In the genomic region with DNA sequence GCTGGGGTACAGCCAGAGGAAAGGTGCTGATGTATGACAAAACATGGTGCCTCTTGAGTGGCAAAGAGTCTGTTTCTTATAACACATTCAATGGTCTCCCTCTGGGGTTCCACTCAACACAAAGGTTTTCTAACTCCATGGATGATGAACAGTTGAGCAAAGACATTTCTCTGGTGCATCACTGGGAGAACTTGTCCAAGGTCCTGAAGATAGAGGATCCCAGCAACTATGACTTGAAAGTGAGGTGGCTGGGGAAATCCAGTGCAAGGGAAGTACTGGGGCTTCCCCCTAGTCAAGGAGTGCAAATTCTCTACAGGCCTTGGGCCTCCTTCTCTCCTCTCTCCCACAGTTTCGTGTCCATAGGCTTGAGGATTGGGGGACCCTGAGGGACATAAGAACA, we compare ENCODE assay signal across 14 cellular contexts.
DNase-seq lines count a peak whose midpoint lies in the region; ATAC-seq, FAIRE-seq and TF ChIP-seq lines count a peak whose summit lies in the region.
"Had no signal": no experiment of that assay in that cellular context is flagged by ENCODE, and none has a peak within 500 bp of the region (broad histone marks: within the 10 kb centered on the region; RNA-seq: fewer than 3 reads in every experiment).

No MANE protein-coding gene starts in this region.

- no peaks in the 10 kb centered on the region for H4K20me1 ChIP-seq in GM12878 (ENCODE audit: control insufficient read depth, insufficient read depth)
- H4K20me1 ChIP-seq: BLaER1 treated with 17β-estradiol and CSF1 and Interleukin-3, amounts not matched to agents 10 nM and 100 nM had no signal

- intact Hi-C loops in GM12878 (cut with micrococcal nuclease; ENCODE audit: unreplicated experiment) (no loop called here), left ventricle myocardium superior (cut with micrococcal nuclease) (no loop called here)

- H3K36me3 ChIP-seq in GM12878 (ENCODE audit: control insufficient read depth in 2 of 2, insufficient read depth in 2 of 2, low read length in 1 of 2) (no peaks in the 10 kb centered on the region), liver (ENCODE audit: control insufficient read depth in 4 of 4, insufficient read depth in 3 of 4, low read depth in 1 of 4, low read length in 3 of 4) (no peaks in the 10 kb centered on the region)
- H3K36me3 ChIP-seq: BLaER1 treated with 17β-estradiol and CSF1 and Interleukin-3, amounts not matched to agents 10 nM and 100 nM had no signal

- TF ChIP-seq EP300 in GM12878 (IDR thresholded peaks at IDR 0.05; ENCODE audit: borderline replicate concordance in 1 of 2, control insufficient read depth in 1 of 2, low read depth in 2 of 2, low read length in 2 of 2) = no peak

- SMC1A ChIA-PET in GM12878 (lab: Charles Lee; ENCODE audit: uncharacterized antibody, unreplicated experiment) = no interaction called here

- RAD21 ChIA-PET in GM12878 (lab: Charles Lee; ENCODE audit: unreplicated experiment) = no interaction called here

- no peak for TF ChIP-seq POLR2A in GM12878 (IDR thresholded peaks at IDR 0.05; ENCODE audit: low read depth, low read length)

- FAIRE-seq in GM12878 (lab: Jason Lieb, UNC) = no peak
- FAIRE-seq: H54 had no signal

- ATAC-seq in GM12878 (no peak), left ventricle myocardium superior (no peak), HG03159 (IDR thresholded peaks at IDR 0.05; ENCODE audit: unreplicated experiment) (no peak)

- TF ChIP-seq CTCF in GM12865 (IDR thresholded peaks at IDR 0.05; ENCODE audit: insufficient read depth, low read depth, low read length, missing control alignments) (no peak), GM12878 (IDR thresholded peaks at IDR 0.05 in 2 of 3, conservative IDR thresholded peaks at IDR 0.05 in 1 of 3; ENCODE audit: control insufficient read depth in 2 of 3, extremely low read depth in 1 of 3, insufficient read depth in 1 of 3, low read depth in 3 of 3, low read length in 3 of 3) (no peak), liver (IDR thresholded peaks at IDR 0.05; ENCODE audit: low read depth, low read length, missing input control) (no peak)

- no TSS peak for BruUV-seq in GM12878 (replicated peaks; lab: Mats Ljungman, UMichigan)

- CTCF ChIA-PET in GM12878 (lab: Yijun Ruan, JAX) = no interaction called here

- 0% methylated on average over 1 of the region's 1 CpG for WGBS in GM12878 (ENCODE audit: insufficient coverage, insufficient replicate concordance, low lambda C conversion rate, missing lambda C conversion rate)
- 68% methylated on average over 1 of the region's 1 CpG for WGBS in liver

- H3K27ac ChIP-seq in GM12878 (ENCODE audit: control insufficient read depth, insufficient read depth) = no peak overlapping the region
- no peak overlapping the region for H3K27ac ChIP-seq in liver (ENCODE audit: low read depth in 1 of 2, low read length in 2 of 2)
- H3K27ac ChIP-seq: BLaER1 treated with 17β-estradiol and CSF1 and Interleukin-3, amounts not matched to agents 10 nM and 100 nM had no signal

- no peaks in the 10 kb centered on the region for H3K79me2 ChIP-seq in GM12878 (ENCODE audit: control insufficient read depth, insufficient read depth, low read length)

- H3K9ac ChIP-seq in GM12878 (ENCODE audit: control insufficient read depth, insufficient read depth, low read length) = no peak overlapping the region
- H3K9ac ChIP-seq in liver (ENCODE audit: low read depth in 1 of 2, low read length in 2 of 2) = no peak overlapping the region
- H3K9ac ChIP-seq: BLaER1 treated with 17β-estradiol and CSF1 and Interleukin-3, amounts not matched to agents 10 nM and 100 nM had no signal

- peak; percentile 1 for DNase-seq in GM12865 (ENCODE audit: low read depth)
- peak; percentile 23 for DNase-seq in HuH-7 (ENCODE audit: low spot score)
- DNase-seq in GM12878 (ENCODE audit: low read depth, low spot score) = no peak
- no peak for DNase-seq in left ventricle myocardium superior
- no peak for DNase-seq in NCI-H1105 (lab: John Stamatoyannopoulos, UW)
- DNase-seq: NCI-H1092; NCI-H1694 treated with DMSO at 0.1 percent for 48 hours; NCI-H345; NCI-H526 treated with DMSO at 0.1 percent for 48 hours; NK-92 treated with Interleukin-12 subunit alpha and Interleukin-12 subunit beta, amount 100 ng/mL, for 24 hours had no signal

- H2AFZ ChIP-seq in GM12878 (ENCODE audit: control insufficient read depth, low read depth, low read length) = no peak overlapping the region

- H3K4me3 ChIP-seq in GM12865 (ENCODE audit: low read depth, low read length) (no peak overlapping the region), GM12878 (no peak overlapping the region), liver (ENCODE audit: low read depth in 1 of 3, low read length in 3 of 3) (no peak overlapping the region)
- H3K4me3 ChIP-seq: BLaER1 treated with 17β-estradiol and CSF1 and Interleukin-3, amounts not matched to agents 10 nM and 100 nM had no signal

- TF ChIP-seq RAD21 in GM12878 (IDR thresholded peaks at IDR 0.05; ENCODE audit: insufficient read depth, low read depth, low read length) (no peak), liver (IDR thresholded peaks at IDR 0.05) (no peak)

- H3K4me1 ChIP-seq in GM12878 (ENCODE audit: control insufficient read depth, insufficient read depth, low read length) (no peaks in the 10 kb centered on the region), liver (ENCODE audit: control insufficient read depth in 4 of 4, insufficient read depth in 4 of 4, low read length in 3 of 4) (peaks cover 0 to 7% (median 0%) of the 10 kb centered on the region in 4 donors)

- H3K27me3 ChIP-seq in GM12878 (replicated peaks in 1 of 2; ENCODE audit: control insufficient read depth in 2 of 2, insufficient read depth in 2 of 2, low read length in 1 of 2) (no peaks in the 10 kb centered on the region), liver (ENCODE audit: control insufficient read depth in 4 of 4, insufficient read depth in 4 of 4, low read length in 3 of 4) (no peaks in the 10 kb centered on the region)
- H3K27me3 ChIP-seq: BLaER1 treated with 17β-estradiol and CSF1 and Interleukin-3, amounts not matched to agents 10 nM and 100 nM had no signal

- H3K4me2 ChIP-seq in GM12878 (ENCODE audit: control insufficient read depth, insufficient read depth) = no peak overlapping the region
- H3K4me2 ChIP-seq: BLaER1 treated with 17β-estradiol and CSF1 and Interleukin-3, amounts not matched to agents 10 nM and 100 nM had no signal

- in situ Hi-C loops in GM12878 (cut with MboI) = no loop called here

- POLR2A ChIA-PET in GM12878 (lab: Charles Lee) = no interaction called here

- H3K9me3 ChIP-seq in GM12878 (replicated peaks; ENCODE audit: control insufficient read depth, insufficient read depth, low read length) = no peaks in the 10 kb centered on the region
- no peaks in the 10 kb centered on the region for H3K9me3 ChIP-seq in liver (ENCODE audit: control insufficient read depth in 4 of 4, low read length in 3 of 4)
- H3K9me3 ChIP-seq: BLaER1 treated with 17β-estradiol and CSF1 and Interleukin-3, amounts not matched to agents 10 nM and 100 nM had no signal

TF ChIP-seq in GM12878, 131 proteins besides CTCF, POLR2A, EP300 and RAD21 (continues in another document):
- TF ChIP-seq RELA (IDR thresholded peaks at IDR 0.05; ENCODE audit: borderline replicate concordance, partially characterized antibody) = no peak

TF ChIP-seq in liver, 16 proteins besides CTCF, POLR2A, EP300 and RAD21:
- TF ChIP-seq, protein P1, sequence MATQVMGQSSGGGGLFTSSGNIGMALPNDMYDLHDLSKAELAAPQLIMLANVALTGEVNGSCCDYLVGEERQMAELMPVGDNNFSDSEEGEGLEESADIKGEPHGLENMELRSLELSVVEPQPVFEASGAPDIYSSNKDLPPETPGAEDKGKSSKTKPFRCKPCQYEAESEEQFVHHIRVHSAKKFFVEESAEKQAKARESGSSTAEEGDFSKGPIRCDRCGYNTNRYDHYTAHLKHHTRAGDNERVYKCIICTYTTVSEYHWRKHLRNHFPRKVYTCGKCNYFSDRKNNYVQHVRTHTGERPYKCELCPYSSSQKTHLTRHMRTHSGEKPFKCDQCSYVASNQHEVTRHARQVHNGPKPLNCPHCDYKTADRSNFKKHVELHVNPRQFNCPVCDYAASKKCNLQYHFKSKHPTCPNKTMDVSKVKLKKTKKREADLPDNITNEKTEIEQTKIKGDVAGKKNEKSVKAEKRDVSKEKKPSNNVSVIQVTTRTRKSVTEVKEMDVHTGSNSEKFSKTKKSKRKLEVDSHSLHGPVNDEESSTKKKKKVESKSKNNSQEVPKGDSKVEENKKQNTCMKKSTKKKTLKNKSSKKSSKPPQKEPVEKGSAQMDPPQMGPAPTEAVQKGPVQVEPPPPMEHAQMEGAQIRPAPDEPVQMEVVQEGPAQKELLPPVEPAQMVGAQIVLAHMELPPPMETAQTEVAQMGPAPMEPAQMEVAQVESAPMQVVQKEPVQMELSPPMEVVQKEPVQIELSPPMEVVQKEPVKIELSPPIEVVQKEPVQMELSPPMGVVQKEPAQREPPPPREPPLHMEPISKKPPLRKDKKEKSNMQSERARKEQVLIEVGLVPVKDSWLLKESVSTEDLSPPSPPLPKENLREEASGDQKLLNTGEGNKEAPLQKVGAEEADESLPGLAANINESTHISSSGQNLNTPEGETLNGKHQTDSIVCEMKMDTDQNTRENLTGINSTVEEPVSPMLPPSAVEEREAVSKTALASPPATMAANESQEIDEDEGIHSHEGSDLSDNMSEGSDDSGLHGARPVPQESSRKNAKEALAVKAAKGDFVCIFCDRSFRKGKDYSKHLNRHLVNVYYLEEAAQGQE (IDR thresholded peaks at IDR 0.05) = peak; percentile 96
- TF ChIP-seq, protein P2, sequence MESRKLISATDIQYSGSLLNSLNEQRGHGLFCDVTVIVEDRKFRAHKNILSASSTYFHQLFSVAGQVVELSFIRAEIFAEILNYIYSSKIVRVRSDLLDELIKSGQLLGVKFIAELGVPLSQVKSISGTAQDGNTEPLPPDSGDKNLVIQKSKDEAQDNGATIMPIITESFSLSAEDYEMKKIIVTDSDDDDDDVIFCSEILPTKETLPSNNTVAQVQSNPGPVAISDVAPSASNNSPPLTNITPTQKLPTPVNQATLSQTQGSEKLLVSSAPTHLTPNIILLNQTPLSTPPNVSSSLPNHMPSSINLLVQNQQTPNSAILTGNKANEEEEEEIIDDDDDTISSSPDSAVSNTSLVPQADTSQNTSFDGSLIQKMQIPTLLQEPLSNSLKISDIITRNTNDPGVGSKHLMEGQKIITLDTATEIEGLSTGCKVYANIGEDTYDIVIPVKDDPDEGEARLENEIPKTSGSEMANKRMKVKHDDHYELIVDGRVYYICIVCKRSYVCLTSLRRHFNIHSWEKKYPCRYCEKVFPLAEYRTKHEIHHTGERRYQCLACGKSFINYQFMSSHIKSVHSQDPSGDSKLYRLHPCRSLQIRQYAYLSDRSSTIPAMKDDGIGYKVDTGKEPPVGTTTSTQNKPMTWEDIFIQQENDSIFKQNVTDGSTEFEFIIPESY (IDR thresholded peaks at IDR 0.05) = no peak

Comparison
In these comparisons a context has a peak if more than half of its experiments do, and no peak if none do; other contexts are left out.
1. DNase-seq: peak in GM12865 (single experiment) and HuH-7 (single experiment); none in GM12878 (single experiment), left ventricle myocardium superior (single experiment) and NCI-H1105 (single experiment).